ENCODE assay signal across 8 cellular contexts in genomic region chr1:202189012-202189790, GRCh38. TPM values are rescaled to one million over a fixed set of nuclear protein-coding genes. Genes with fewer than 3 reads are reported as not detected.
A peak's percentile ranks its signal among the peaks of the same experiment; 100 is the strongest.
DNase-seq lines count a peak whose midpoint lies in the region; ATAC-seq, FAIRE-seq and TF ChIP-seq lines count a peak whose summit lies in the region.

No MANE protein-coding gene starts in this region.

- H3K9ac ChIP-seq in HepG2 (ENCODE audit: insufficient read depth, low read depth, low read length) = peak overlapping the region; percentile 40; the same call in 1 of the 2 replicates

- no peak for TF ChIP-seq RAD21 in HepG2 (CRISPR knock-in tag; IDR thresholded peaks at IDR 0.05)

- DNase-seq in SIG-M5 treated with dmso at 0.1 percent for 504 hours (lab: John Stamatoyannopoulos, UW; ENCODE audit: unreplicated experiment) (peak; percentile 74), SIG-M5 (lab: John Stamatoyannopoulos, UW) (no peak), NCI-H187 treated with DMSO at 0.1 percent for 48 hours (lab: John Stamatoyannopoulos, UW) (peak; percentile 62), HepG2 (ENCODE audit: low spot score) (peak; percentile 83)
- DNase-seq in activated CD4-positive, alpha-beta T cell treated with anti-CD3 and anti-CD28 coated beads for 1 hour = peak; percentile 64
- DNase-seq in central memory CD4-positive, alpha-beta T cell = peak; percentile 62
- peak; percentile 52 to 69 (median 58) for DNase-seq in stimulated activated CD4-positive, alpha-beta T cell treated with anti-CD3 and anti-CD28 coated beads, TNF-alpha, amount 100 ng/mL, for 4 hours (ENCODE audit: low read depth in 3 of 3)

- no peaks in the 10 kb centered on the region for H3K79me2 ChIP-seq in HepG2 (ENCODE audit: insufficient read depth, low read length)

- no peaks in the 10 kb centered on the region for H3K36me3 ChIP-seq in HepG2 (replicated peaks in 1 of 2; ENCODE audit: control insufficient read depth in 1 of 2, insufficient read depth in 2 of 2, low read length in 2 of 2)

- POLR2A ChIA-PET in HepG2 (lab: Yijun Ruan, JAX) = interaction anchor here (1.0 to 1.6 kb wide), 4 partner anchors 10 to 180 kb away, joined by 3 to 4 read pairs (median 3); partner anchors contain the start of genes ELF3 and UBE2T

- H2AFZ ChIP-seq in HepG2 (ENCODE audit: low read length) = peak overlapping the region; percentile 65

- H3K27ac ChIP-seq in HepG2 (ENCODE audit: extremely low read length, insufficient read depth, low read length) = peak overlapping the region; percentile 93

- 0 out of 2 replicates have a peak, but pooled peaks cover 2% of the 10 kb centered on the region for H4K20me1 ChIP-seq in HepG2 (ENCODE audit: insufficient read depth, low read length)

- peak overlapping the region; percentile 79 for H3K4me2 ChIP-seq in HepG2 (ENCODE audit: low read depth, low read length)

- 0% methylated on average over 10 of the region's 19 CpGs for WGBS in HepG2 (ENCODE audit: low lambda C conversion rate)

- TF ChIP-seq CTCF in HepG2 (CRISPR knock-in tag; IDR thresholded peaks at IDR 0.05) = peak; percentile 84

- no peaks in the 10 kb centered on the region for H3K9me3 ChIP-seq in HepG2 (ENCODE audit: low read length)

- BruUV-seq in HepG2 (replicated peaks; lab: Mats Ljungman, UMichigan) = no TSS peak

- peak; percentile 99 for FAIRE-seq in HepG2 (lab: Jason Lieb, UNC)

- TF ChIP-seq EP300 in HepG2 (IDR thresholded peaks at IDR 0.05; ENCODE audit: low read depth in 2 of 2, low read length in 2 of 2) = peak in 1 of 2 experiments; percentile 57; a peak in 1 of 4 replicates
- TF ChIP-seq EP300 in HepG2 (CRISPR knock-in tag; IDR thresholded peaks at IDR 0.05; ENCODE audit: borderline replicate concordance) = no peak

- intact Hi-C loops in HepG2 (cut with micrococcal nuclease; ENCODE audit: unreplicated experiment) = loop anchor here (2.0 kb wide), 1 partner anchor 530 kb away; no protein-coding TSS in a partner anchor

- peak; percentile 71 for ATAC-seq in HepG2
- ATAC-seq in HG03025 (IDR thresholded peaks at IDR 0.05; ENCODE audit: low FRiP score, unreplicated experiment) = no peak

- CTCF ChIA-PET in HepG2 (lab: Yijun Ruan, JAX; ENCODE audit: low intra/inter-chr PET ratio, low total read pairs) = interaction anchor here (1.9 kb wide), 1 partner anchor 127 kb away, joined by 15 read pairs; no protein-coding TSS in a partner anchor

- TF ChIP-seq POLR2A in HepG2 (IDR thresholded peaks at IDR 0.05; ENCODE audit: insufficient read depth in 1 of 2, low read depth in 2 of 2, low read length in 2 of 2) = peak; percentile 53 to 64; a peak in 2 of 4 replicates

- in situ Hi-C loops in HepG2 (cut with HindIII; ENCODE audit: extremely low pct_ligation_motif_present, low pct_unique_long_range_greater_than_20kb) = loop anchor here (5.0 kb wide), 1 partner anchor 128 kb away; no protein-coding TSS in a partner anchor

- peaks cover 8 to 11% of the 10 kb centered on the region in 2 experiments for H3K27me3 ChIP-seq in HepG2 (ENCODE audit: control insufficient read depth in 1 of 2, insufficient read depth in 2 of 2, low read length in 2 of 2)

- H3K4me3 ChIP-seq in HepG2 (replicated peaks in 1 of 3; ENCODE audit: insufficient read depth in 1 of 3, low read depth in 2 of 3, low read length in 3 of 3) = peak overlapping the region; percentile 50 to 67 (median 52)

- H3K4me1 ChIP-seq in HepG2 (ENCODE audit: insufficient read depth, low read length) = peaks cover 52% of the 10 kb centered on the region

TF ChIP-seq in HepG2, 621 proteins besides CTCF, POLR2A, EP300 and RAD21 (continues in another document):
- TF ChIP-seq MTERF4 (CRISPR knock-in tag; IDR thresholded peaks at IDR 0.05) (no peak), SIX1 (CRISPR knock-in tag; IDR thresholded peaks at IDR 0.05; ENCODE audit: borderline replicate concordance) (no peak)

RNA-seq across cellular contexts. Expression of gene LGR6, which starts 4.4 kb away (rescaled TPM):
- not detected in 2 replicates for total RNA-seq in HepG2 (2016; rRNA removed; fragmentation: Illumina TruSeq; extraction: Trizol)
- total RNA-seq in HepG2 (2016; cell fraction: cytosol; rRNA removed; fragmentation: Illumina TruSeq; extraction: Trizol; ENCODE audit: low read depth) = not detected in 2 replicates
- total RNA-seq in HepG2 (2016; cell fraction: insoluble cytoplasmic fraction; rRNA removed; fragmentation: Illumina TruSeq; extraction: Trizol) = 0.04 TPM in 1 of 2 replicates, not detected in the other
- total RNA-seq in HepG2 (2016; cell fraction: membrane; rRNA removed; fragmentation: Illumina TruSeq; extraction: Trizol) = not detected in 2 replicates
- total RNA-seq in HepG2 (2016; cell fraction: nucleus; rRNA removed; fragmentation: Illumina TruSeq; extraction: Trizol) = not detected in 2 replicates
- polyA plus RNA-seq in HepG2 (2011; rRNA removed) = 0.04 and 0.07 TPM in 2 replicates
- 0.03 and 0.05 TPM in 2 replicates for polyA plus RNA-seq in HepG2 (2011; cell fraction: cytosol; rRNA removed)
- 0.14 and 0.19 TPM in 2 replicates for polyA plus RNA-seq in HepG2 (2011; cell fraction: nucleus; rRNA removed)
- not detected in 2 replicates for polyA plus RNA-seq in HepG2 (2012)
- 0.03 TPM in 1 of 2 replicates, not detected in the other for polyA plus RNA-seq in HepG2 (2016; cell fraction: cytosol; fragmentation: Illumina TruSeq; extraction: Trizol; ENCODE audit: low read depth)
- not detected in 2 replicates for polyA plus RNA-seq in HepG2 (2016; cell fraction: insoluble cytoplasmic fraction; fragmentation: Illumina TruSeq; extraction: Trizol; ENCODE audit: low read depth)
- not detected in 2 replicates for polyA plus RNA-seq in HepG2 (2016; cell fraction: membrane; fragmentation: Illumina TruSeq; extraction: Trizol; ENCODE audit: low read depth)
- polyA plus RNA-seq in HepG2 (2016; cell fraction: nucleus; fragmentation: Illumina TruSeq; extraction: Trizol; ENCODE audit: insufficient read depth, low read depth) = not detected in 2 replicates
- 0.12 TPM in 1 of 2 replicates, not detected in the other for polyA minus RNA-seq in HepG2 (2011; rRNA and poly(A)+ RNA removed; ENCODE audit: low replicate concordance)
- polyA minus RNA-seq in HepG2 (2011; cell fraction: cytosol; rRNA and poly(A)+ RNA removed) = not detected in 2 replicates
- not detected in 2 replicates for polyA minus RNA-seq in HepG2 (2011; cell fraction: nucleus; rRNA and poly(A)+ RNA removed)

RNA-seq across cellular contexts. Expression of gene PTPN7, which starts 28.8 kb away (rescaled TPM):
- total RNA-seq in HepG2 (2016; rRNA removed; fragmentation: Illumina TruSeq; extraction: Trizol) = not detected in 2 replicates
- total RNA-seq in HepG2 (2016; cell fraction: cytosol; rRNA removed; fragmentation: Illumina TruSeq; extraction: Trizol; ENCODE audit: low read depth) = 0.18 TPM in 1 of 2 replicates, not detected in the other
- not detected in 2 replicates for total RNA-seq in HepG2 (2016; cell fraction: insoluble cytoplasmic fraction; rRNA removed; fragmentation: Illumina TruSeq; extraction: Trizol)
- total RNA-seq in HepG2 (2016; cell fraction: membrane; rRNA removed; fragmentation: Illumina TruSeq; extraction: Trizol) = not detected in 2 replicates
- not detected in 2 replicates for total RNA-seq in HepG2 (2016; cell fraction: nucleus; rRNA removed; fragmentation: Illumina TruSeq; extraction: Trizol)
- 0.05 TPM in 1 of 2 replicates, not detected in the other for polyA plus RNA-seq in HepG2 (2011; rRNA removed)
- polyA plus RNA-seq in HepG2 (2011; cell fraction: cytosol; rRNA removed) = 0.12 and 0.15 TPM in 2 replicates
- polyA plus RNA-seq in HepG2 (2011; cell fraction: nucleus; rRNA removed) = 0.05 TPM in 1 of 2 replicates, not detected in the other
- not detected in 2 replicates for polyA plus RNA-seq in HepG2 (2012)
- 0.06 and 0.08 TPM in 2 replicates for polyA plus RNA-seq in HepG2 (2016; cell fraction: cytosol; fragmentation: Illumina TruSeq; extraction: Trizol; ENCODE audit: low read depth)
- not detected in 2 replicates for polyA plus RNA-seq in HepG2 (2016; cell fraction: insoluble cytoplasmic fraction; fragmentation: Illumina TruSeq; extraction: Trizol; ENCODE audit: low read depth)
- polyA plus RNA-seq in HepG2 (2016; cell fraction: membrane; fragmentation: Illumina TruSeq; extraction: Trizol; ENCODE audit: low read depth) = not detected in 2 replicates
- polyA plus RNA-seq in HepG2 (2016; cell fraction: nucleus; fragmentation: Illumina TruSeq; extraction: Trizol; ENCODE audit: insufficient read depth, low read depth) = not detected in 2 replicates
- 0.12 and 1.5 TPM in 2 replicates for polyA minus RNA-seq in HepG2 (2011; rRNA and poly(A)+ RNA removed; ENCODE audit: low replicate concordance)
- not detected in 2 replicates for polyA minus RNA-seq in HepG2 (2011; cell fraction: cytosol; rRNA and poly(A)+ RNA removed)
- not detected in 2 replicates for polyA minus RNA-seq in HepG2 (2011; cell fraction: nucleus; rRNA and poly(A)+ RNA removed)

RNA-seq across cellular contexts. Expression of gene ARL8A, which starts 44.7 kb away (rescaled TPM):
- 2.2 and 2.7 TPM in 2 replicates for total RNA-seq in HepG2 (2016; rRNA removed; fragmentation: Illumina TruSeq; extraction: Trizol)
- 1.4 and 1.7 TPM in 2 replicates for total RNA-seq in HepG2 (2016; cell fraction: cytosol; rRNA removed; fragmentation: Illumina TruSeq; extraction: Trizol; ENCODE audit: low read depth)
- total RNA-seq in HepG2 (2016; cell fraction: insoluble cytoplasmic fraction; rRNA removed; fragmentation: Illumina TruSeq; extraction: Trizol) = 2.3 and 3.0 TPM in 2 replicates
- 2.9 and 3.5 TPM in 2 replicates for total RNA-seq in HepG2 (2016; cell fraction: membrane; rRNA removed; fragmentation: Illumina TruSeq; extraction: Trizol)
- 1.8 and 1.9 TPM in 2 replicates for total RNA-seq in HepG2 (2016; cell fraction: nucleus; rRNA removed; fragmentation: Illumina TruSeq; extraction: Trizol)
- 18.8 and 23.4 TPM in 2 replicates for polyA plus RNA-seq in HepG2 (2011; rRNA removed)
- polyA plus RNA-seq in HepG2 (2011; cell fraction: cytosol; rRNA removed) = 16.2 and 20.4 TPM in 2 replicates
- polyA plus RNA-seq in HepG2 (2011; cell fraction: nucleus; rRNA removed) = 14.8 and 15.5 TPM in 2 replicates
- 3.9 and 8.1 TPM in 2 replicates for polyA plus RNA-seq in HepG2 (2012)
- 1.6 and 2.1 TPM in 2 replicates for polyA plus RNA-seq in HepG2 (2016; cell fraction: cytosol; fragmentation: Illumina TruSeq; extraction: Trizol; ENCODE audit: low read depth)
- 2.6 and 2.8 TPM in 2 replicates for polyA plus RNA-seq in HepG2 (2016; cell fraction: insoluble cytoplasmic fraction; fragmentation: Illumina TruSeq; extraction: Trizol; ENCODE audit: low read depth)
- polyA plus RNA-seq in HepG2 (2016; cell fraction: membrane; fragmentation: Illumina TruSeq; extraction: Trizol; ENCODE audit: low read depth) = 1.9 and 2.2 TPM in 2 replicates
- polyA plus RNA-seq in HepG2 (2016; cell fraction: nucleus; fragmentation: Illumina TruSeq; extraction: Trizol; ENCODE audit: insufficient read depth, low read depth) = 4.0 and 9.1 TPM in 2 replicates
- 7.2 and 18.3 TPM in 2 replicates for polyA minus RNA-seq in HepG2 (2011; rRNA and poly(A)+ RNA removed; ENCODE audit: low replicate concordance)
- 10.6 and 11.2 TPM in 2 replicates for polyA minus RNA-seq in HepG2 (2011; cell fraction: cytosol; rRNA and poly(A)+ RNA removed)
- 5.2 and 6.1 TPM in 2 replicates for polyA minus RNA-seq in HepG2 (2011; cell fraction: nucleus; rRNA and poly(A)+ RNA removed)
